8 cellular contexts compared by ENCODE assay signal in genomic region chr15:74842581-74843444, GRCh38. TPM values are rescaled to one million over a fixed set of nuclear protein-coding genes. Genes with fewer than 3 reads are reported as not detected.
DNase-seq lines count a peak whose midpoint lies in the region; ATAC-seq and TF ChIP-seq lines count a peak whose summit lies in the region.

A gene with protein sequence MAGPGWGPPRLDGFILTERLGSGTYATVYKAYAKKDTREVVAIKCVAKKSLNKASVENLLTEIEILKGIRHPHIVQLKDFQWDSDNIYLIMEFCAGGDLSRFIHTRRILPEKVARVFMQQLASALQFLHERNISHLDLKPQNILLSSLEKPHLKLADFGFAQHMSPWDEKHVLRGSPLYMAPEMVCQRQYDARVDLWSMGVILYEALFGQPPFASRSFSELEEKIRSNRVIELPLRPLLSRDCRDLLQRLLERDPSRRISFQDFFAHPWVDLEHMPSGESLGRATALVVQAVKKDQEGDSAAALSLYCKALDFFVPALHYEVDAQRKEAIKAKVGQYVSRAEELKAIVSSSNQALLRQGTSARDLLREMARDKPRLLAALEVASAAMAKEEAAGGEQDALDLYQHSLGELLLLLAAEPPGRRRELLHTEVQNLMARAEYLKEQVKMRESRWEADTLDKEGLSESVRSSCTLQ (minus strand): TSS chr15:74843156. CDS start chr15:74843105, 51 bp downstream.

- H3K36me3 Mint-ChIP-seq in CD14-positive monocyte, result peaks cover 36 to 55% of the 10 kb centered on the region in 2 donors
- peaks cover 87% of the 10 kb centered on the region for H3K36me3 Mint-ChIP-seq in dendritic cell treated with granulocyte-macrophage colony-stimulating factor and Interleukin-4, amounts not matched to agents 40 ng/mL and 50 ng/mL, for 4 days (ENCODE audit: low read depth)

- peaks cover 17 to 30% of the 10 kb centered on the region in 2 donors for H3K4me1 ChIP-seq in left lung

- peak within 1 kb of the TSS; percentile 58 to 83 (median 78) for H3K27ac Mint-ChIP-seq in CD14-positive monocyte
- peak within 1 kb of the TSS; percentile 83 for H3K27ac Mint-ChIP-seq in dendritic cell treated with granulocyte-macrophage colony-stimulating factor and Interleukin-4, amounts not matched to agents 40 ng/mL and 50 ng/mL, for 4 days

- peak within 1 kb of the TSS; percentile 87 to 92 for H3K4me3 Mint-ChIP-seq in CD14-positive monocyte
- peak within 1 kb of the TSS; percentile 87 for H3K4me3 Mint-ChIP-seq in dendritic cell treated with granulocyte-macrophage colony-stimulating factor and Interleukin-4, amounts not matched to agents 40 ng/mL and 50 ng/mL, for 4 days

- no peaks in the 10 kb centered on the region for H3K9me3 Mint-ChIP-seq in CD14-positive monocyte
- H3K9me3 Mint-ChIP-seq in dendritic cell treated with granulocyte-macrophage colony-stimulating factor and Interleukin-4, amounts not matched to agents 40 ng/mL and 50 ng/mL, for 4 days, result no peaks in the 10 kb centered on the region

- peak within 1 kb of the TSS; percentile 84 to 87 for H3K27ac ChIP-seq in left lung

- intact Hi-C loops in CD14-positive monocyte (cut with micrococcal nuclease) (loop anchor here (10.0 kb wide), 1 partner anchor 62 kb away; the partner anchor contains the start of gene FAM219B (in 2 of the 2)), left lung (cut with DNase I) (no loop called here)
- intact Hi-C loops in dendritic cell treated with granulocyte-macrophage colony-stimulating factor and Interleukin-4, amounts not matched to agents 40 ng/mL and 50 ng/mL, for 4 days (cut with micrococcal nuclease), result loop anchor here (1.0 to 5.0 kb wide), 3 partner anchors 58 to 94 kb away; partner anchors contain the start of genes COX5A and FAM219B

- H3K4me3 ChIP-seq in left lung, result peak within 1 kb of the TSS; percentile 80 to 89

- TF ChIP-seq CTCF in CD14-positive monocyte (IDR thresholded peaks at IDR 0.05), result peak; percentile 89
- TF ChIP-seq CTCF in left lung (IDR thresholded peaks at IDR 0.05), result peak; percentile 76 to 86

- H3K27me3 Mint-ChIP-seq in CD14-positive monocyte (ENCODE audit: low read depth in 3 of 3), result peaks cover 0 to 3% (median 0%) of the 10 kb centered on the region in 3 donors
- H3K27me3 Mint-ChIP-seq in dendritic cell treated with granulocyte-macrophage colony-stimulating factor and Interleukin-4, amounts not matched to agents 40 ng/mL and 50 ng/mL, for 4 days, result no peaks in the 10 kb centered on the region

- H3K9me3 ChIP-seq in left lung, result no peaks in the 10 kb centered on the region

- ATAC-seq in GM19397 (IDR thresholded peaks at IDR 0.05; ENCODE audit: unreplicated experiment), result peak; percentile 90
- ATAC-seq in HG03565 (IDR thresholded peaks at IDR 0.05; ENCODE audit: unreplicated experiment), result peak; percentile 83
- peak; percentile 96 for ATAC-seq in left lung

- H3K27me3 ChIP-seq in left lung, result no peaks in the 10 kb centered on the region

- peaks cover 0 to 66% of the 10 kb centered on the region in 2 donors for H3K36me3 ChIP-seq in left lung

- DNase-seq in CD14-positive monocyte (ENCODE audit: low spot score) (peak; percentile 91), NCI-H748 treated with DMSO at 0.1 percent for 48 hours (lab: John Stamatoyannopoulos, UW) (peak; percentile 79), left lung (peak; percentile 92 to 99)
- peak; percentile 85 to 89 for DNase-seq in activated CD4-positive, alpha-beta T cell treated with anti-CD3 and anti-CD28 coated beads, Interleukin-2, amount 50 U/mL, for 4 hours
- DNase-seq in stimulated activated CD4-positive, alpha-beta T cell treated with anti-CD3 and anti-CD28 coated beads, Interleukin-2, amount 100 ng/mL, for 48 hours, result peak; percentile 93 to 96

- H3K4me1 Mint-ChIP-seq in CD14-positive monocyte, result peaks cover 37% of the 10 kb centered on the region
- H3K4me1 Mint-ChIP-seq in dendritic cell treated with granulocyte-macrophage colony-stimulating factor and Interleukin-4, amounts not matched to agents 40 ng/mL and 50 ng/mL, for 4 days (ENCODE audit: low read depth), result peaks cover 42% of the 10 kb centered on the region

RNA-seq across cellular contexts. Expression of the gene that starts here (rescaled TPM):
- polyA plus RNA-seq in CD14-positive monocyte, result 10 to 100 TPM in 1 of 2 donors, 1 to 10 TPM in 1; 9.4 to 16.0 TPM
- 10 to 100 TPM; 37.4 to 45.1 TPM for total RNA-seq in left lung

Comparison
In these comparisons a context has a peak if more than half of its experiments do, and no peak if none do; other contexts are left out.
1. Peak in every context shown above with its lines: DNase-seq, ATAC-seq, H3K4me3 ChIP-seq and H3K27ac ChIP-seq.
2. intact Hi-C loops: an anchor here in CD14-positive monocyte (10.0 kb wide) and dendritic cell treated with granulocyte-macrophage colony-stimulating factor and Interleukin-4, amounts not matched to agents 40 ng/mL and 50 ng/mL, for 4 days (1.0 to 5.0 kb wide); none called in left lung.